In genomic region chr7:135407884-135408283, GRCh38 we compare ENCODE assay signal across 19 cellular contexts.
DNase-seq lines count a peak whose midpoint lies in the region; ATAC-seq, FAIRE-seq and TF ChIP-seq lines count a peak whose summit lies in the region.
"Had no signal": no experiment of that assay in that cellular context is flagged by ENCODE, and none has a peak within 500 bp of the region (broad histone marks: within the 10 kb centered on the region; RNA-seq: fewer than 3 reads in every experiment).

No MANE protein-coding gene starts in this region.

- peak; percentile 18 for FAIRE-seq in A549 (lab: Jason Lieb, UNC)
- peak; percentile 68 for FAIRE-seq in pancreas (lab: Jason Lieb, UNC)
- FAIRE-seq: D721Med, G401.6, GM12891, GM18507 had no signal

- H3K9me3 ChIP-seq in A549: no peaks in the 10 kb centered on the region
- no peaks in the 10 kb centered on the region for H3K9me3 ChIP-seq in pancreas
- H3K9me3 ChIP-seq: BLaER1 treated with 17β-estradiol and CSF1 and Interleukin-3, amounts not matched to agents 10 nM and 100 nM; Caco-2; HAP-1 had no signal

- ATAC-seq in A549 (no peak), pancreas (peak in 2 of 4 donors; percentile 48 to 52)
- no peak for ATAC-seq in activated T-helper 17 cell treated with anti-CD3 and anti-CD28 coated beads, Interleukin-2, amount 50 U/mL, for 72 hours (replicated peaks)

- no peak for TF ChIP-seq EP300 in A549 (IDR thresholded peaks at IDR 0.05)

- H3K4me3 Mint-ChIP-seq in activated T-helper 17 cell treated with anti-CD3 and anti-CD28 coated beads, Interleukin-2, amount 50 U/mL, for 72 hours: no peak overlapping the region
- H3K4me3 Mint-ChIP-seq: B cell; CD4-positive, CD25-positive, alpha-beta regulatory T cell had no signal

- no peaks in the 10 kb centered on the region for H3K27me3 Mint-ChIP-seq in activated T-helper 17 cell treated with anti-CD3 and anti-CD28 coated beads, Interleukin-2, amount 50 U/mL, for 72 hours
- H3K27me3 Mint-ChIP-seq: B cell; CD4-positive, CD25-positive, alpha-beta regulatory T cell; IgD-negative memory B cell had no signal

- POLR2A ChIA-PET in A549 (lab: Yijun Ruan, JAX): no interaction called here

- H3K4me2 ChIP-seq in A549: no peak overlapping the region
- H3K4me2 ChIP-seq: BLaER1 treated with 17β-estradiol and CSF1 and Interleukin-3, amounts not matched to agents 10 nM and 100 nM had no signal

- TF ChIP-seq CTCF in A549 (IDR thresholded peaks at IDR 0.05) (no peak), LNCaP clone FGC (IDR thresholded peaks at IDR 0.05; ENCODE audit: control insufficient read depth, extremely low read depth, insufficient read depth) (no peak), pancreas (IDR thresholded peaks at IDR 0.05) (no peak)

- H3K4me1 ChIP-seq in A549 (no peaks in the 10 kb centered on the region), pancreas (no peaks in the 10 kb centered on the region)
- H3K4me1 ChIP-seq: BLaER1 treated with 17β-estradiol and CSF1 and Interleukin-3, amounts not matched to agents 10 nM and 100 nM; Caco-2; HAP-1 had no signal

- H3K4me3 ChIP-seq in A549 (no peak overlapping the region), LNCaP clone FGC (ENCODE audit: low read depth, low read length) (no peak overlapping the region), pancreas (no peak overlapping the region)
- H3K4me3 ChIP-seq: BLaER1 treated with 17β-estradiol and CSF1 and Interleukin-3, amounts not matched to agents 10 nM and 100 nM; GM23248; HAP-1 had no signal

- intact Hi-C loops in pancreas (cut with DNase I): no loop called here

- peak overlapping the region; percentile 13 for H3K27ac Mint-ChIP-seq in activated T-helper 17 cell treated with anti-CD3 and anti-CD28 coated beads, Interleukin-2, amount 50 U/mL, for 72 hours
- H3K27ac Mint-ChIP-seq: B cell, IgD-negative memory B cell had no signal

- no peaks in the 10 kb centered on the region for H3K9me3 Mint-ChIP-seq in activated T-helper 17 cell treated with anti-CD3 and anti-CD28 coated beads, Interleukin-2, amount 50 U/mL, for 72 hours
- H3K9me3 Mint-ChIP-seq: CD4-positive, CD25-positive, alpha-beta regulatory T cell; IgD-negative memory B cell had no signal

- TF ChIP-seq POLR2A in A549 (IDR thresholded peaks at IDR 0.05; ENCODE audit: low read length): no peak

- H3K27ac ChIP-seq in A549 (no peak overlapping the region), pancreas (no peak overlapping the region)
- H3K27ac ChIP-seq: BLaER1 treated with 17β-estradiol and CSF1 and Interleukin-3, amounts not matched to agents 10 nM and 100 nM; GM23248 had no signal

- no peak for TF ChIP-seq RAD21 in A549 (conservative IDR thresholded peaks at IDR 0.05 in 1 of 2, IDR thresholded peaks at IDR 0.05 in 1 of 2)

- H3K4me1 Mint-ChIP-seq in activated T-helper 17 cell treated with anti-CD3 and anti-CD28 coated beads, Interleukin-2, amount 50 U/mL, for 72 hours: no peaks in the 10 kb centered on the region
- H3K4me1 Mint-ChIP-seq: B cell, IgD-negative memory B cell had no signal

- no peaks in the 10 kb centered on the region for H3K27me3 ChIP-seq in pancreas
- H3K27me3 ChIP-seq: BLaER1 treated with 17β-estradiol and CSF1 and Interleukin-3, amounts not matched to agents 10 nM and 100 nM had no signal

- no peaks in the 10 kb centered on the region for H3K36me3 ChIP-seq in pancreas
- H3K36me3 ChIP-seq: HAP-1 had no signal

- H3K36me3 Mint-ChIP-seq in activated T-helper 17 cell treated with anti-CD3 and anti-CD28 coated beads, Interleukin-2, amount 50 U/mL, for 72 hours (ENCODE audit: low read depth): peaks cover 56% of the 10 kb centered on the region

- no peak for DNase-seq in A549 (ENCODE audit: low read depth in 1 of 2, low spot score in 1 of 2)
- DNase-seq in LNCaP clone FGC (ENCODE audit: low read depth): peak; percentile 67
- DNase-seq in pancreas: no peak
- DNase-seq in cortex of kidney (lab: John Stamatoyannopoulos, UW): no peak
- DNase-seq in NCI-H1105 treated with DMSO at 0.1 percent for 48 hours (lab: John Stamatoyannopoulos, UW): no peak
- DNase-seq in activated effector memory CD4-positive, alpha-beta T cell treated with Interleukin-2 at 50 U/mL for 16 hours: no peak
- DNase-seq: 8988T; Caco-2; CD4-positive, CD25-positive, alpha-beta regulatory T cell; GM23248 had no signal

- CTCF ChIA-PET in A549 (lab: Yijun Ruan, JAX): interaction anchor here (0.8 kb wide), 1 partner anchor 133 kb away, joined by 4 read pairs; no protein-coding TSS in a partner anchor

TF ChIP-seq in A549, 52 proteins besides CTCF, POLR2A, EP300 and RAD21:
- TF ChIP-seq ZC3H11A (IDR thresholded peaks at IDR 0.05) (no peak), MAFK (IDR thresholded peaks at IDR 0.05; ENCODE audit: partially characterized antibody) (peak; percentile 84), HOXA7 (CRISPR knock-in tag; IDR thresholded peaks at IDR 0.05) (no peak)
